Comparison of ENCODE assay signal across 8 cellular contexts in genomic region chr9:124771021-124771866, GRCh38. TPM values are rescaled to one million over a fixed set of nuclear protein-coding genes. Genes with fewer than 3 reads are reported as not detected.
DNase-seq lines count a peak whose midpoint lies in the region; ATAC-seq and TF ChIP-seq lines count a peak whose summit lies in the region.

NR6A1 (minus strand) TSS chr9:124771311.

- no peaks in the 10 kb centered on the region for H3K9me3 ChIP-seq in liver (ENCODE audit: control insufficient read depth in 4 of 4, low read length in 3 of 4)

- no peaks in the 10 kb centered on the region for H3K36me3 ChIP-seq in liver (ENCODE audit: control insufficient read depth in 4 of 4, insufficient read depth in 3 of 4, low read depth in 1 of 4, low read length in 3 of 4)

- DNase-seq in CD1c-positive myeloid dendritic cell (ENCODE audit: extremely low spot score) (peak; percentile 99), NCI-H69 (lab: John Stamatoyannopoulos, UW) (peak; percentile 98), dermis blood vessel endothelial cell (peak; percentile 96)
- DNase-seq in activated CD4-positive, alpha-beta T cell treated with anti-CD3 and anti-CD28 coated beads, Interleukin-2, amount 50 U/mL, for 1 hour, result peak; percentile 93
- peak; percentile 95 for DNase-seq in stimulated activated CD4-positive, alpha-beta T cell treated with anti-CD3 and anti-CD28 coated beads, Interleukin-4, amount 100 ng/mL, for 1 hour

- ATAC-seq in GM19328 (IDR thresholded peaks at IDR 0.05; ENCODE audit: unreplicated experiment) (peak; percentile 82), HG03469 (IDR thresholded peaks at IDR 0.05; ENCODE audit: unreplicated experiment) (peak; percentile 68)

- H3K9ac ChIP-seq in liver (ENCODE audit: low read depth in 1 of 2, low read length in 2 of 2), result peak within 1 kb of the TSS; percentile 71 to 90

- no peak for TF ChIP-seq CTCF in liver (IDR thresholded peaks at IDR 0.05; ENCODE audit: low read depth, low read length, missing input control)

- no peak for TF ChIP-seq RAD21 in liver (IDR thresholded peaks at IDR 0.05)

- peaks cover 0 to 30% (median 28%) of the 10 kb centered on the region in 4 donors for H3K4me1 ChIP-seq in liver (ENCODE audit: control insufficient read depth in 4 of 4, insufficient read depth in 4 of 4, low read length in 3 of 4)

- WGBS in liver, result under 1% methylated on average over 82 of the region's 82 CpGs

- H3K27me3 ChIP-seq in liver (ENCODE audit: control insufficient read depth in 4 of 4, insufficient read depth in 4 of 4, low read length in 3 of 4), result no peaks in the 10 kb centered on the region

- H3K27ac ChIP-seq in liver (ENCODE audit: low read depth in 1 of 2, low read length in 2 of 2), result peak within 1 kb of the TSS; percentile 76 to 90

- peak within 1 kb of the TSS; percentile 83 to 97 (median 92) for H3K4me3 ChIP-seq in liver (ENCODE audit: low read depth in 1 of 3, low read length in 3 of 3)

TF ChIP-seq in liver, 16 proteins besides CTCF, POLR2A, EP300 and RAD21:
- no peak for TF ChIP-seq NR2F2 (IDR thresholded peaks at IDR 0.05)
- TF ChIP-seq FOXA1 (IDR thresholded peaks at IDR 0.05), result no peak
- TF ChIP-seq REST (IDR thresholded peaks at IDR 0.05), result peak; percentile 91
- TF ChIP-seq YY1 (IDR thresholded peaks at IDR 0.05), result peak; percentile 55
- TF ChIP-seq, protein P1, sequence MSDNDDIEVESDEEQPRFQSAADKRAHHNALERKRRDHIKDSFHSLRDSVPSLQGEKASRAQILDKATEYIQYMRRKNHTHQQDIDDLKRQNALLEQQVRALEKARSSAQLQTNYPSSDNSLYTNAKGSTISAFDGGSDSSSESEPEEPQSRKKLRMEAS (IDR thresholded peaks at IDR 0.05), result peak; percentile 93
- peak; percentile 87 for TF ChIP-seq SP1 (IDR thresholded peaks at IDR 0.05)
- TF ChIP-seq ZBTB33 (IDR thresholded peaks at IDR 0.05), result peak; percentile 20
- TF ChIP-seq, protein P2, sequence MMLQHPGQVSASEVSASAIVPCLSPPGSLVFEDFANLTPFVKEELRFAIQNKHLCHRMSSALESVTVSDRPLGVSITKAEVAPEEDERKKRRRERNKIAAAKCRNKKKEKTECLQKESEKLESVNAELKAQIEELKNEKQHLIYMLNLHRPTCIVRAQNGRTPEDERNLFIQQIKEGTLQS (IDR thresholded peaks at IDR 0.05), result peak; percentile 43
- peak; percentile 18 to 57 for TF ChIP-seq HNF4A (conservative IDR thresholded peaks at IDR 0.05)
- TF ChIP-seq JUND (IDR thresholded peaks at IDR 0.05), result peak; percentile 39 to 55
- TF ChIP-seq FOXA2 (IDR thresholded peaks at IDR 0.05), result no peak
- TF ChIP-seq TAF1 (conservative IDR thresholded peaks at IDR 0.05), result no peak
- no peak for TF ChIP-seq HNF4G (IDR thresholded peaks at IDR 0.05)
- no peak for TF ChIP-seq GABPA (IDR thresholded peaks at IDR 0.05 in 1 of 2, conservative IDR thresholded peaks at IDR 0.05 in 1 of 2)
- peak in 1 of 2 donors; percentile 55 for TF ChIP-seq EGR1 (IDR thresholded peaks at IDR 0.05; ENCODE audit: low read depth in 2 of 2)
- TF ChIP-seq RXRA (IDR thresholded peaks at IDR 0.05), result peak in 1 of 2 donors; percentile 26

RNA-seq across cellular contexts. Expression of gene NR6A1, which starts in this region (rescaled TPM):
- total RNA-seq in dermis blood vessel endothelial cell, result 2.9 TPM in 2 replicates
- 1 to 10 TPM; 2.8 to 6.1 TPM for total RNA-seq in liver
- 1 to 10 TPM in 1 of 2 donors, under 1 TPM in 1; 0.72 to 1.3 TPM for polyA plus RNA-seq in liver

Comparison
In these comparisons a context has a peak if more than half of its experiments do, and no peak if none do; other contexts are left out.
1. Peak in every context shown above with its lines: DNase-seq, ATAC-seq, H3K4me3 ChIP-seq and H3K27ac ChIP-seq.